Comparison of ENCODE assay signal across 11 cellular contexts in genomic region chr12:111993290-111994150, GRCh38. TPM values are rescaled to one million over a fixed set of nuclear protein-coding genes. Genes with fewer than 3 reads are reported as not detected.
A peak's percentile ranks its signal among the peaks of the same experiment; 100 is the strongest.
DNase-seq lines count a peak whose midpoint lies in the region; ATAC-seq and FAIRE-seq lines count a peak whose summit lies in the region.
"Had no signal": no experiment of that assay in that cellular context is flagged by ENCODE, and none has a peak within 500 bp of the region (broad histone marks: within the 10 kb centered on the region; RNA-seq: fewer than 3 reads in every experiment).

No MANE protein-coding gene starts in this region.

- H3K36me3 Mint-ChIP-seq in activated CD4-positive, alpha-beta memory T cell treated with anti-CD3 and anti-CD28 coated beads for 36 hours = peaks cover 8% of the 10 kb centered on the region

- peaks cover 72% of the 10 kb centered on the region for H3K4me1 Mint-ChIP-seq in activated CD4-positive, alpha-beta memory T cell treated with anti-CD3 and anti-CD28 coated beads for 36 hours (ENCODE audit: low read depth)

- POLR2A ChIA-PET in activated CD4-positive, alpha-beta memory T cell treated with anti-CD3 and anti-CD28 coated beads for 36 hours (lab: Charles Lee) = interaction anchor here (0.6 to 1.5 kb wide), 4 partner anchors 8 to 137 kb away, joined by 3 to 4 read pairs (median 4); no protein-coding TSS in a partner anchor

- no peak overlapping the region for H3K4me3 ChIP-seq in small intestine (ENCODE audit: low read depth in 1 of 2, low read length in 2 of 2)
- H3K4me3 ChIP-seq: tibial artery had no signal

- whole genome bisulfite sequencing in small intestine, 3 donors = 59 to 67% (median 61%) methylated on average over 2 of the region's 2 CpGs

- no peaks in the 10 kb centered on the region for H3K4me1 ChIP-seq in small intestine (ENCODE audit: control insufficient read depth in 2 of 2, insufficient read depth in 1 of 2, low read depth in 1 of 2, low read length in 1 of 2)

- no peaks in the 10 kb centered on the region for H3K27me3 ChIP-seq in small intestine (ENCODE audit: control insufficient read depth in 2 of 2, insufficient read depth in 2 of 2, low read length in 2 of 2)
- H3K27me3 ChIP-seq: tibial artery had no signal

- ATAC-seq in HG02973 (IDR thresholded peaks at IDR 0.05; ENCODE audit: unreplicated experiment) = peak; percentile 41

- H3K9me3 ChIP-seq in small intestine (ENCODE audit: control insufficient read depth, low read depth) = no peaks in the 10 kb centered on the region
- H3K9me3 ChIP-seq: tibial artery had no signal

- peak; percentile 41 for DNase-seq in NOMO-1 treated with DMSO at 0.1 percent for 48 hours (lab: John Stamatoyannopoulos, UW; ENCODE audit: unreplicated experiment)
- no peak for DNase-seq in NOMO-1 (lab: John Stamatoyannopoulos, UW; ENCODE audit: unreplicated experiment in 2 of 2)
- peak; percentile 44 for DNase-seq in activated CD4-positive, alpha-beta memory T cell treated with anti-CD3 and anti-CD28 coated beads for 36 hours
- peak; percentile 47 for DNase-seq in small intestine
- DNase-seq in NCI-H187 (lab: John Stamatoyannopoulos, UW) = no peak
- DNase-seq in GM03348 (ENCODE audit: low spot score) = no peak
- no peak for DNase-seq in cerebellar nuclear complex (lab: John Stamatoyannopoulos, UW)
- DNase-seq: anterior cingulate cortex, tibial artery had no signal

- FAIRE-seq in small intestine (lab: Jason Lieb, UNC) = no peak
- FAIRE-seq: TTC549 had no signal

- H3K27me3 Mint-ChIP-seq in activated CD4-positive, alpha-beta memory T cell treated with anti-CD3 and anti-CD28 coated beads for 36 hours = no peaks in the 10 kb centered on the region

- peak overlapping the region; percentile 78 for H3K4me3 Mint-ChIP-seq in activated CD4-positive, alpha-beta memory T cell treated with anti-CD3 and anti-CD28 coated beads for 36 hours

- H3K9me3 Mint-ChIP-seq in activated CD4-positive, alpha-beta memory T cell treated with anti-CD3 and anti-CD28 coated beads for 36 hours = no peaks in the 10 kb centered on the region

- intact Hi-C loops in activated CD4-positive, alpha-beta memory T cell treated with anti-CD3 and anti-CD28 coated beads for 36 hours (cut with micrococcal nuclease) = loop anchor here (1.0 to 5.0 kb wide), 3 partner anchors 8 to 46 kb away; no protein-coding TSS in a partner anchor

- H3K27ac Mint-ChIP-seq in activated CD4-positive, alpha-beta memory T cell treated with anti-CD3 and anti-CD28 coated beads for 36 hours = peak overlapping the region; percentile 40

- H3K27ac ChIP-seq in small intestine (ENCODE audit: low read depth in 1 of 2, low read length in 1 of 2) = peak overlapping the region; percentile 37 to 50
- H3K27ac ChIP-seq: tibial artery had no signal

- CTCF ChIA-PET in activated CD4-positive, alpha-beta memory T cell treated with anti-CD3 and anti-CD28 coated beads for 36 hours (lab: Charles Lee) = interaction anchor here (0.6 to 1.3 kb wide), 3 partner anchors 18 to 27 kb away, joined by 3 read pairs; no protein-coding TSS in a partner anchor

- no peaks in the 10 kb centered on the region for H3K36me3 ChIP-seq in small intestine (ENCODE audit: control insufficient read depth in 2 of 2, insufficient read depth in 2 of 2, low read length in 2 of 2)

RNA-seq across cellular contexts. Expression of gene TMEM116, which starts 19.4 kb away (rescaled TPM):
- total RNA-seq in activated CD4-positive, alpha-beta memory T cell treated with anti-CD3 and anti-CD28 coated beads for 36 hours = 10 to 100 TPM; 14.0 to 17.1 TPM
- polyA plus RNA-seq in small intestine = 10 to 100 TPM in 1 of 3 donors, 1 to 10 TPM in 2; 6.7 to 14.1 (median 8.1) TPM

RNA-seq across cellular contexts. Expression of gene ERP29, which starts 19.7 kb away (rescaled TPM):
- 100 to 1,000 TPM; 102 to 104 TPM for total RNA-seq in activated CD4-positive, alpha-beta memory T cell treated with anti-CD3 and anti-CD28 coated beads for 36 hours
- polyA plus RNA-seq in small intestine = 100 to 1,000 TPM in 2 of 3 donors, 10 to 100 TPM in 1; 64.9 to 213 (median 113) TPM

Comparison
In these comparisons a context has a peak if more than half of its experiments do, and no peak if none do; other contexts are left out.
1. DNase-seq: peak in NOMO-1 treated with DMSO at 0.1 percent for 48 hours (single experiment), activated CD4-positive, alpha-beta memory T cell treated with anti-CD3 and anti-CD28 coated beads for 36 hours (single experiment) and small intestine (single experiment); none in NOMO-1 (0 of 2), NCI-H187 (0 of 2), GM03348 (single experiment) and cerebellar nuclear complex (0 of 2).